In genomic region chr13:86562876-86563275, GRCh38 we compare ENCODE assay signal across 1 cellular context.
TF ChIP-seq lines count a peak whose summit lies in the region.

No MANE protein-coding gene starts in this region.

TF ChIP-seq in SK-N-SH, 30 proteins besides CTCF, POLR2A, EP300 and RAD21 (continued from another document):
- TF ChIP-seq REST (IDR thresholded peaks at IDR 0.05; ENCODE audit: low read depth, low read length) = no peak
- TF ChIP-seq JUND (IDR thresholded peaks at IDR 0.05) = no peak
TF ChIP-seq in SK-N-SH: peak in this region for 0.
